ENCODE assay signal across 9 cellular contexts in the genomic region with DNA sequence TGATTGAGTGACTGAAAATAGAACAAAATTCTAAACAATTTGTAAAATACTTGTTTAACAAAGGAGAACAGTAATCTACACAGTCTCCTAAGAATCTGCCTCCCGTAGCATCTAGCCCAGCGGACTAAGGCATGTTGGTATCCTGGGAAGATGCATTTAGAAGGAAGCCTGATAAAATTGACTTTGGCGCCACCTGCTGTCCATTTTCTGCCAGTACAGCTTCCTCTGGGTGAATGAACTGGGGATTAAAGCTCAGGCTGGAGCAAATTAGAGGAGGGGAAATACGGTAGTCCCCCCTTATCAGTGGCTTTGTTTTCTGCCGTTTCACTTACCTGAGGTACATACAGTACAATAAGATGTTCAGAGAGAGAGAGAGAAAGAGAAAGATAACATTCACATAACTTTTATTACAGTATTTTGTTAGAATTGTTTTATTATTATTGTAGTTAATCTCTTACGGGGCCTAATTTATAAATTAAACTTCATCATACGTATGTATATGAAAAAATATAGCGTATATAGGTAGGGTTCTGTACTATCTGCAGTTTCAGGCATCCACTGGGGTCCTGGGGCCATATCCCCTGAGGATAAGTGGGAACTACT.
DNase-seq lines count a peak whose midpoint lies in the region; ATAC-seq and TF ChIP-seq lines count a peak whose summit lies in the region.
"Had no signal": no experiment of that assay in that cellular context is flagged by ENCODE, and none has a peak within 500 bp of the region (broad histone marks: within the 10 kb centered on the region; RNA-seq: fewer than 3 reads in every experiment).

No MANE protein-coding gene starts in this region.

- no peaks in the 10 kb centered on the region for H3K9me3 ChIP-seq in NT2/D1 (ENCODE audit: insufficient read depth, low read length)
- H3K9me3 ChIP-seq: BLaER1 treated with 17β-estradiol and CSF1 and Interleukin-3, amounts not matched to agents 10 nM and 100 nM had no signal

- H3K4me3 Mint-ChIP-seq in stimulated activated effector memory CD8-positive, alpha-beta T cell treated with anti-CD3 and anti-CD28 coated beads, Interleukin-12 subunit alpha, Interleukin-12 subunit beta, amount 100 ng/mL, for 72 hours = no peak overlapping the region

- H3K27ac Mint-ChIP-seq in stimulated activated effector memory CD8-positive, alpha-beta T cell treated with anti-CD3 and anti-CD28 coated beads, Interleukin-12 subunit alpha, Interleukin-12 subunit beta, amount 100 ng/mL, for 72 hours = no peak overlapping the region

- DNase-seq in NCI-H1436 (lab: John Stamatoyannopoulos, UW) = peak; percentile 62
- no peak for DNase-seq in NCI-H1436 treated with DMSO at 0.1 percent for 48 hours (lab: John Stamatoyannopoulos, UW)
- peak; percentile 71 for DNase-seq in NT2/D1 (ENCODE audit: low read depth, low spot score)
- DNase-seq in activated CD8-positive, alpha-beta memory T cell treated with anti-CD3 and anti-CD28 coated beads, Interleukin-2, amount 50 U/mL, for 24 hours (ENCODE audit: extremely low read depth) = peak; percentile 42
- DNase-seq in epithelial cell of proximal tubule (ENCODE audit: low read depth) = no peak
- DNase-seq in myocyte (ENCODE audit: low read depth) = peak; percentile 86
- DNase-seq in stimulated activated effector memory CD8-positive, alpha-beta T cell treated with anti-CD3 and anti-CD28 coated beads, Interleukin-12 subunit alpha, Interleukin-12 subunit beta, amount 100 ng/mL, for 72 hours (ENCODE audit: low spot score in 2 of 2) = peak; percentile 52 to 80

- no peaks in the 10 kb centered on the region for H3K27me3 ChIP-seq in NT2/D1 (ENCODE audit: insufficient read depth, insufficient read length)
- H3K27me3 ChIP-seq: BLaER1 treated with 17β-estradiol and CSF1 and Interleukin-3, amounts not matched to agents 10 nM and 100 nM had no signal

- peak; percentile 91 for TF ChIP-seq CTCF in epithelial cell of proximal tubule (conservative IDR thresholded peaks at IDR 0.05; ENCODE audit: low read depth, low read length)

- H3K4me1 Mint-ChIP-seq in stimulated activated effector memory CD8-positive, alpha-beta T cell treated with anti-CD3 and anti-CD28 coated beads, Interleukin-12 subunit alpha, Interleukin-12 subunit beta, amount 100 ng/mL, for 72 hours = no peaks in the 10 kb centered on the region

- ATAC-seq in HG03175 (IDR thresholded peaks at IDR 0.05; ENCODE audit: unreplicated experiment) = peak; percentile 62
- peak; percentile 53 for ATAC-seq in stimulated activated effector memory CD8-positive, alpha-beta T cell treated with anti-CD3 and anti-CD28 coated beads, Interleukin-12 subunit alpha, Interleukin-12 subunit beta, amount 100 ng/mL, for 72 hours

- no peaks in the 10 kb centered on the region for H3K36me3 Mint-ChIP-seq in stimulated activated effector memory CD8-positive, alpha-beta T cell treated with anti-CD3 and anti-CD28 coated beads, Interleukin-12 subunit alpha, Interleukin-12 subunit beta, amount 100 ng/mL, for 72 hours

- H3K4me1 ChIP-seq in NT2/D1 (ENCODE audit: insufficient read depth, insufficient read length) = no peaks in the 10 kb centered on the region
- H3K4me1 ChIP-seq: BLaER1 treated with 17β-estradiol and CSF1 and Interleukin-3, amounts not matched to agents 10 nM and 100 nM had no signal

- no peak overlapping the region for H3K9ac ChIP-seq in NT2/D1 (ENCODE audit: insufficient read length, low read depth)
- H3K9ac ChIP-seq: BLaER1 treated with 17β-estradiol and CSF1 and Interleukin-3, amounts not matched to agents 10 nM and 100 nM had no signal

- no peaks in the 10 kb centered on the region for H3K9me3 Mint-ChIP-seq in stimulated activated effector memory CD8-positive, alpha-beta T cell treated with anti-CD3 and anti-CD28 coated beads, Interleukin-12 subunit alpha, Interleukin-12 subunit beta, amount 100 ng/mL, for 72 hours

- H3K4me3 ChIP-seq in NT2/D1 (ENCODE audit: insufficient read length, low read depth) (no peak overlapping the region), epithelial cell of proximal tubule (ENCODE audit: low read depth, low read length) (no peak overlapping the region)
- H3K4me3 ChIP-seq: BLaER1 treated with 17β-estradiol and CSF1 and Interleukin-3, amounts not matched to agents 10 nM and 100 nM had no signal

- H3K36me3 ChIP-seq in NT2/D1 (ENCODE audit: insufficient read depth, insufficient read length, low read length) = no peaks in the 10 kb centered on the region
- H3K36me3 ChIP-seq: BLaER1 treated with 17β-estradiol and CSF1 and Interleukin-3, amounts not matched to agents 10 nM and 100 nM had no signal

Comparison
In these comparisons a context has a peak if more than half of its experiments do, and no peak if none do; other contexts are left out.
1. DNase-seq: peak in NCI-H1436 (single experiment), NT2/D1 (single experiment), activated CD8-positive, alpha-beta memory T cell treated with anti-CD3 and anti-CD28 coated beads, Interleukin-2, amount 50 U/mL, for 24 hours (single experiment), myocyte (single experiment) and stimulated activated effector memory CD8-positive, alpha-beta T cell treated with anti-CD3 and anti-CD28 coated beads, Interleukin-12 subunit alpha, Interleukin-12 subunit beta, amount 100 ng/mL, for 72 hours (2 of 2); none in NCI-H1436 treated with DMSO at 0.1 percent for 48 hours (single experiment) and epithelial cell of proximal tubule (single experiment).